Comparison of ENCODE assay signal across 14 cellular contexts in the genomic region with DNA sequence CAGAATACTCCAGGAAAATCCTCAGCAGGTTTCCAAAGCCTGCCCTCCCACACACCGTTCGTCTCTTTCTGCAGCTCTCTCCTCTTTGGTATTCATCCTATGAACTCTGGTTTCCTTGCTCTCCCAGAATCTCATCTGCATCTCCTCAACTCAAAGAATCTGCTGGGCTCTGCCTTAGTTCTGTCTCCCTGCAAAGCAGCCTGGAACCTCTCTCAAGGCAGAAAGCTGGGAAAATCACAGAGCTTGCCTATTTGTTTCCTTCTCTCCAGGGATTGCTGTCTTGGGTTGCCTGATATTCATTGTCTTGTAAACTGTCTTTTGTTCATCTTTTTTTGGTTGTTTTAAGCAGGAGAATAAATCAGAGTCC. TPM values are rescaled to one million over a fixed set of nuclear protein-coding genes. Genes with fewer than 3 reads are reported as not detected.
A peak's percentile ranks its signal among the peaks of the same experiment; 100 is the strongest.
DNase-seq lines count a peak whose midpoint lies in the region; ATAC-seq and TF ChIP-seq lines count a peak whose summit lies in the region.
"Had no signal": no experiment of that assay in that cellular context is flagged by ENCODE, and none has a peak within 500 bp of the region (broad histone marks: within the 10 kb centered on the region; RNA-seq: fewer than 3 reads in every experiment).

No MANE protein-coding gene starts in this region.

- H3K9me3 ChIP-seq in CD4-positive, alpha-beta memory T cell (ENCODE audit: control insufficient read depth in 1 of 2, low read length in 2 of 2), result no peaks in the 10 kb centered on the region
- H3K9me3 ChIP-seq: esophagus squamous epithelium had no signal

- no peaks in the 10 kb centered on the region for H3K36me3 ChIP-seq in CD4-positive, alpha-beta memory T cell (ENCODE audit: insufficient read depth, low read length)
- H3K36me3 ChIP-seq: esophagus squamous epithelium had no signal

- H3K4me3 ChIP-seq in CD4-positive, alpha-beta memory T cell (ENCODE audit: low read length in 2 of 2), result no peak overlapping the region
- H3K4me3 ChIP-seq in GM12865 (ENCODE audit: low read depth, low read length), result peak overlapping the region; percentile 14
- H3K4me3 ChIP-seq: esophagus squamous epithelium had no signal

- H3K27me3 Mint-ChIP-seq in CD4-positive, alpha-beta memory T cell, result peaks cover 0 to 1% of the 10 kb centered on the region in 2 donors
- H3K27me3 Mint-ChIP-seq in T-cell (no peaks in the 10 kb centered on the region), glutamatergic neuron (ENCODE audit: unreplicated experiment) (peaks cover 3% of the 10 kb centered on the region)

- H3K27ac Mint-ChIP-seq in CD4-positive, alpha-beta memory T cell, result peak overlapping the region in 6 of 7 donors; percentile 13 to 73 (median 62)
- H3K27ac Mint-ChIP-seq in T-cell, result peak overlapping the region; percentile 85 to 88
- H3K27ac Mint-ChIP-seq in glutamatergic neuron (ENCODE audit: unreplicated experiment), result peak overlapping the region; percentile 92
- H3K27ac Mint-ChIP-seq: dendritic cell treated with granulocyte-macrophage colony-stimulating factor and Interleukin-4, amounts not matched to agents 40 ng/mL and 50 ng/mL, for 4 days had no signal

- H3K36me3 Mint-ChIP-seq in CD4-positive, alpha-beta memory T cell, result peaks cover 0 to 2% of the 10 kb centered on the region in 2 donors
- no peaks in the 10 kb centered on the region for H3K36me3 Mint-ChIP-seq in T-cell
- no peaks in the 10 kb centered on the region for H3K36me3 Mint-ChIP-seq in glutamatergic neuron (ENCODE audit: unreplicated experiment)

- no peak overlapping the region for H3K27ac ChIP-seq in CD4-positive, alpha-beta memory T cell (ENCODE audit: low read depth, low read length)
- H3K27ac ChIP-seq: esophagus squamous epithelium had no signal

- peaks cover 42% of the 10 kb centered on the region for H3K4me1 ChIP-seq in CD4-positive, alpha-beta memory T cell (ENCODE audit: insufficient read depth, low read length)

- intact Hi-C loops in CD4-positive, alpha-beta memory T cell (cut with micrococcal nuclease), result no loop called here

- CTCF ChIA-PET in CD4-positive, alpha-beta memory T cell (lab: Charles Lee; ENCODE audit: partially characterized antibody), result interaction anchor here (1.3 to 7.3 kb wide), 8 partner anchors 14 to 290 kb away, joined by 3 to 218 read pairs (median 4); no protein-coding TSS in a partner anchor
- CTCF ChIA-PET in T-cell (lab: Charles Lee), result interaction anchor here (0.9 to 3.0 kb wide), 5 partner anchors 15 to 291 kb away, joined by 3 to 66 read pairs (median 3); no protein-coding TSS in a partner anchor

- peaks cover 39 to 66% (median 45%) of the 10 kb centered on the region in 4 donors for H3K4me1 Mint-ChIP-seq in CD4-positive, alpha-beta memory T cell
- H3K4me1 Mint-ChIP-seq in T-cell (peaks cover 66 to 69% (median 67%) of the 10 kb centered on the region in 3 donors), glutamatergic neuron (ENCODE audit: low read depth, unreplicated experiment) (peaks cover 14% of the 10 kb centered on the region)

- ATAC-seq in T-cell (replicated peaks in 1 of 4), result no peak
- ATAC-seq in GM21360 (IDR thresholded peaks at IDR 0.05; ENCODE audit: unreplicated experiment), result no peak
- ATAC-seq: left lobe of liver had no signal

- POLR2A ChIA-PET in CD4-positive, alpha-beta memory T cell (lab: Charles Lee; ENCODE audit: partially characterized antibody), result interaction anchor here (1.5 kb wide), 2 partner anchors 14 to 65 kb away, joined by 6 to 11 read pairs; partner anchors contain the start of gene LNPEP
- POLR2A ChIA-PET in T-cell (lab: Charles Lee), result interaction anchor here in 1 of 2 donors (0.7 kb wide), 1 partner anchor 313 kb away, joined by 3 read pairs; no protein-coding TSS in a partner anchor

- peak overlapping the region in 7 of 8 donors; percentile 7 to 64 (median 45) for H3K4me3 Mint-ChIP-seq in CD4-positive, alpha-beta memory T cell
- H3K4me3 Mint-ChIP-seq in T-cell (peak overlapping the region in 2 of 3 donors; percentile 14 to 50), glutamatergic neuron (ENCODE audit: unreplicated experiment) (peak overlapping the region; percentile 79)
- H3K4me3 Mint-ChIP-seq: dendritic cell treated with granulocyte-macrophage colony-stimulating factor and Interleukin-4, amounts not matched to agents 40 ng/mL and 50 ng/mL, for 4 days had no signal

- H3K27me3 ChIP-seq in CD4-positive, alpha-beta memory T cell (ENCODE audit: insufficient read depth, low read length), result no peaks in the 10 kb centered on the region
- H3K27me3 ChIP-seq: esophagus squamous epithelium had no signal

- TF ChIP-seq CTCF in GM12865 (IDR thresholded peaks at IDR 0.05; ENCODE audit: insufficient read depth, low read depth, low read length, missing control alignments) (no peak), glutamatergic neuron (IDR thresholded peaks at IDR 0.05; ENCODE audit: partially characterized antibody, unreplicated experiment) (no peak)

- no peaks in the 10 kb centered on the region for H3K9me3 Mint-ChIP-seq in CD4-positive, alpha-beta memory T cell
- no peaks in the 10 kb centered on the region for H3K9me3 Mint-ChIP-seq in T-cell
- H3K9me3 Mint-ChIP-seq in glutamatergic neuron (ENCODE audit: unreplicated experiment), result peaks cover 2% of the 10 kb centered on the region
- H3K9me3 Mint-ChIP-seq: dendritic cell treated with granulocyte-macrophage colony-stimulating factor and Interleukin-4, amounts not matched to agents 40 ng/mL and 50 ng/mL, for 4 days had no signal

- DNase-seq in CD4-positive, alpha-beta memory T cell, result no peak
- DNase-seq in GM12865 (ENCODE audit: low read depth) (no peak), T-cell (no peak), glutamatergic neuron (no peak), iPS-NIHi11 (ENCODE audit: low spot score) (no peak)
- no peak for DNase-seq in stimulated activated CD4-positive, alpha-beta T cell treated with anti-CD3 and anti-CD28 coated beads, Interleukin-4, amount 100 ng/mL, for 4 hours
- DNase-seq: C1 segment of cervical spinal cord, esophagus squamous epithelium, hippocampal formation, NCI-H1417 treated with DMSO at 0.1 percent for 48 hours, RPMI8226 had no signal

RNA-seq across cellular contexts. Expression of gene ERAP2, which starts 5.3 kb away (rescaled TPM):
- 100 to 1,000 TPM; 107 to 112 TPM for total RNA-seq in CD4-positive, alpha-beta memory T cell
- polyA plus RNA-seq in CD4-positive, alpha-beta memory T cell, result 100 to 1,000 TPM in 1 of 2 donors, 1 to 10 TPM in 1; 4.7 to 112 TPM
- total RNA-seq in T-cell (100 to 1,000 TPM in 1 of 5 donors, 10 to 100 TPM in 4; 40.4 to 162 (median 71.6) TPM), glutamatergic neuron (ENCODE audit: unreplicated experiment) (not detected)

Comparison
In these comparisons a context has a peak if more than half of its experiments do, and no peak if none do; other contexts are left out.
1. RNA of gene ERAP2, which starts 5.3 kb away (total RNA-seq): 107 to 112 TPM in CD4-positive, alpha-beta memory T cell and 40.4 to 162 TPM in T-cell; not detected in glutamatergic neuron (single experiment); every median in the first group is over 10 times any median in the second.
2. Peak in every context shown above with its lines, with median percentiles within 50 percentile points of each other: H3K27ac Mint-ChIP-seq and H3K4me3 Mint-ChIP-seq.